Comparison of ENCODE assay signal across 22 cellular contexts in the genomic region with DNA sequence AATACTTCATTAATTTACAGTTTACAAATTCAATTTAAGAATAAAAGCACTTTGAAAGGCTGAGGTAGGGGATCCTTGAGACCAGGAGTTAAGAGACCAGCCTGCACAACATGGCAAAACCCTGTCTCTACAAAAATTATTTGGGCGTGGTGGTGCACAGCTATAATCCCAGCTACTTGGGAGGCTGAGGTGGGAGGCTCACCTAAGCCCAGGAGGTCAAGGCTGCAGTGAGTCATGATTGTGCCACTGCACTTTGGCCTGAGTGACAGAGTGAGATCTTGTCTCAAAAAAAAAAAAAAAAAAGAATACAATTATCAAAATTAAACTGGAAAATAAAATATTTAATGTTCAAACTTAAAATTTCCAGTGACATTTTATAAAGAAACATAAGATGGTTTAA.
"Had no signal": no experiment of that assay in that cellular context is flagged by ENCODE, and none has a peak within 500 bp of the region (broad histone marks: within the 10 kb centered on the region; RNA-seq: fewer than 3 reads in every experiment).

No MANE protein-coding gene starts in this region.

- H3K36me3 ChIP-seq: SJSA1 had no signal

- FAIRE-seq: HTR-8/SVneo had no signal

- H3K9me3 ChIP-seq: SJSA1 had no signal

- H3K27ac ChIP-seq: HL-60, SJSA1, SK-N-MC had no signal

- H3K27me3 ChIP-seq: SJSA1 had no signal

- H3K4me3 ChIP-seq: SJSA1, SK-N-MC had no signal

- DNase-seq: Karpas-422, KG1, MM.1S, NCI-H1092 treated with DMSO at 0.1 percent for 48 hours, NCI-H1436, NCI-H187, NCI-H2029, NCI-H2081 treated with DMSO at 0.1 percent for 48 hours, NCI-H2171, NCI-H226, NCI-H446, NCI-H510A, NCI-H524 treated with DMSO at 0.1 percent for 48 hours, NCI-H69, NCI-H774, Right ventricle myocardium superior, RPMI8226, SIG-M5 had no signal
